ENCODE assay signal across 8 cellular contexts in genomic region chr6:136551103-136551502, GRCh38. TPM values are rescaled to one million over a fixed set of nuclear protein-coding genes. Genes with fewer than 3 reads are reported as not detected.
DNase-seq lines count a peak whose midpoint lies in the region; ATAC-seq lines count a peak whose summit lies in the region.

No MANE protein-coding gene starts in this region.

- peak overlapping the region; percentile 54 for H3K4me3 Mint-ChIP-seq in activated CD4-positive, alpha-beta T cell treated with anti-CD3 and anti-CD28 coated beads, Interleukin-2, amount 10 ng/mL, durations not matched to agents 7 days and 5 days
- H3K4me3 Mint-ChIP-seq in activated CD4-positive, alpha-beta memory T cell treated with anti-CD3 and anti-CD28 coated beads for 36 hours, result peak overlapping the region; percentile 33
- H3K4me3 Mint-ChIP-seq in immature natural killer cell, result peak overlapping the region; percentile 54 to 84 (median 62)
- H3K4me3 Mint-ChIP-seq in stimulated activated naive B cell treated with anti-CD40 and anti-IgM and Interleukin-4, amounts not matched to agents 10 μg/mL and 1 μg/mL and 100 μg/mL, for 72 hours, result peak overlapping the region; percentile 46 to 75

- POLR2A ChIA-PET in activated CD4-positive, alpha-beta T cell treated with anti-CD3 and anti-CD28 coated beads, Interleukin-2, amount 10 ng/mL, durations not matched to agents 7 days and 5 days (lab: Charles Lee), result no interaction called here
- POLR2A ChIA-PET in activated CD4-positive, alpha-beta memory T cell treated with anti-CD3 and anti-CD28 coated beads for 36 hours (lab: Charles Lee), result no interaction called here

- H3K9me3 Mint-ChIP-seq in activated CD4-positive, alpha-beta T cell treated with anti-CD3 and anti-CD28 coated beads, Interleukin-2, amount 10 ng/mL, durations not matched to agents 7 days and 5 days, result no peaks in the 10 kb centered on the region
- H3K9me3 Mint-ChIP-seq in activated CD4-positive, alpha-beta memory T cell treated with anti-CD3 and anti-CD28 coated beads for 36 hours, result no peaks in the 10 kb centered on the region
- H3K9me3 Mint-ChIP-seq in immature natural killer cell, result no peaks in the 10 kb centered on the region
- no peaks in the 10 kb centered on the region for H3K9me3 Mint-ChIP-seq in stimulated activated naive B cell treated with anti-CD40 and anti-IgM and Interleukin-4, amounts not matched to agents 10 μg/mL and 1 μg/mL and 100 μg/mL, for 72 hours

- DNase-seq in activated CD4-positive, alpha-beta T cell treated with anti-CD3 and anti-CD28 coated beads, Interleukin-2, amount 10 ng/mL, durations not matched to agents 7 days and 5 days, result no peak
- no peak for DNase-seq in activated CD4-positive, alpha-beta T cell treated with anti-CD3 and anti-CD28 coated beads, Interleukin-2, amount 50 U/mL, for 48 hours
- DNase-seq in activated CD4-positive, alpha-beta memory T cell treated with anti-CD3 and anti-CD28 coated beads for 36 hours, result no peak
- DNase-seq in immature natural killer cell (no peak), cerebellum (ENCODE audit: low spot score) (no peak)
- DNase-seq in stimulated activated naive B cell treated with anti-CD40 and anti-IgM and Interleukin-4, amounts not matched to agents 10 μg/mL and 1 μg/mL and 100 μg/mL, for 72 hours, result no peak
- no peak for DNase-seq in stimulated activated CD4-positive, alpha-beta T cell treated with anti-CD3 and anti-CD28 coated beads, Interleukin-2, amount 100 ng/mL, for 48 hours

- peaks cover 11% of the 10 kb centered on the region for H3K4me1 Mint-ChIP-seq in activated CD4-positive, alpha-beta T cell treated with anti-CD3 and anti-CD28 coated beads, Interleukin-2, amount 10 ng/mL, durations not matched to agents 7 days and 5 days
- peaks cover 1% of the 10 kb centered on the region for H3K4me1 Mint-ChIP-seq in activated CD4-positive, alpha-beta memory T cell treated with anti-CD3 and anti-CD28 coated beads for 36 hours (ENCODE audit: low read depth)
- peaks cover 10 to 12% of the 10 kb centered on the region in 2 donors for H3K4me1 Mint-ChIP-seq in immature natural killer cell
- H3K4me1 Mint-ChIP-seq in stimulated activated naive B cell treated with anti-CD40 and anti-IgM and Interleukin-4, amounts not matched to agents 10 μg/mL and 1 μg/mL and 100 μg/mL, for 72 hours, result peaks cover 3 to 16% of the 10 kb centered on the region in 2 donors

- peaks cover 53% of the 10 kb centered on the region for H3K27me3 Mint-ChIP-seq in activated CD4-positive, alpha-beta T cell treated with anti-CD3 and anti-CD28 coated beads, Interleukin-2, amount 10 ng/mL, durations not matched to agents 7 days and 5 days
- H3K27me3 Mint-ChIP-seq in activated CD4-positive, alpha-beta memory T cell treated with anti-CD3 and anti-CD28 coated beads for 36 hours, result peaks cover 23% of the 10 kb centered on the region
- peaks cover 5 to 22% (median 14%) of the 10 kb centered on the region in 3 donors for H3K27me3 Mint-ChIP-seq in immature natural killer cell (ENCODE audit: low read depth in 3 of 3)
- H3K27me3 Mint-ChIP-seq in stimulated activated naive B cell treated with anti-CD40 and anti-IgM and Interleukin-4, amounts not matched to agents 10 μg/mL and 1 μg/mL and 100 μg/mL, for 72 hours, result peaks cover 18 to 26% of the 10 kb centered on the region in 2 donors

- CTCF ChIA-PET in activated CD4-positive, alpha-beta T cell treated with anti-CD3 and anti-CD28 coated beads, Interleukin-2, amount 10 ng/mL, durations not matched to agents 7 days and 5 days (lab: Charles Lee), result interaction anchor here (1.2 to 2.4 kb wide), 4 partner anchors 8 to 260 kb away, joined by 3 to 29 read pairs (median 6); partner anchors contain the start of gene MAP3K5
- CTCF ChIA-PET in activated CD4-positive, alpha-beta memory T cell treated with anti-CD3 and anti-CD28 coated beads for 36 hours (lab: Charles Lee), result interaction anchor here (0.7 to 1.8 kb wide), 10 partner anchors 9 to 291 kb away, joined by 3 to 9 read pairs (median 6); partner anchors contain the start of gene MAP3K5

- ATAC-seq in stimulated activated naive B cell treated with anti-CD40 and anti-IgM and Interleukin-4, amounts not matched to agents 10 μg/mL and 1 μg/mL and 100 μg/mL, for 72 hours (replicated peaks), result no peak
- ATAC-seq in GM18858 (IDR thresholded peaks at IDR 0.05; ENCODE audit: unreplicated experiment), result no peak

- no peak overlapping the region for H3K27ac Mint-ChIP-seq in activated CD4-positive, alpha-beta T cell treated with anti-CD3 and anti-CD28 coated beads, Interleukin-2, amount 10 ng/mL, durations not matched to agents 7 days and 5 days
- no peak overlapping the region for H3K27ac Mint-ChIP-seq in activated CD4-positive, alpha-beta memory T cell treated with anti-CD3 and anti-CD28 coated beads for 36 hours
- peak overlapping the region in 1 of 6 donors; percentile 43 for H3K27ac Mint-ChIP-seq in immature natural killer cell
- H3K27ac Mint-ChIP-seq in stimulated activated naive B cell treated with anti-CD40 and anti-IgM and Interleukin-4, amounts not matched to agents 10 μg/mL and 1 μg/mL and 100 μg/mL, for 72 hours, result no peak overlapping the region

- intact Hi-C loops in activated CD4-positive, alpha-beta memory T cell treated with anti-CD3 and anti-CD28 coated beads for 36 hours (cut with micrococcal nuclease), result loop anchor here (10.0 kb wide), 2 partner anchors 176 to 296 kb away; partner anchors contain the start of gene MTFR2

- peaks cover 7% of the 10 kb centered on the region for H3K36me3 Mint-ChIP-seq in activated CD4-positive, alpha-beta T cell treated with anti-CD3 and anti-CD28 coated beads, Interleukin-2, amount 10 ng/mL, durations not matched to agents 7 days and 5 days (ENCODE audit: low read depth)
- no peaks in the 10 kb centered on the region for H3K36me3 Mint-ChIP-seq in activated CD4-positive, alpha-beta memory T cell treated with anti-CD3 and anti-CD28 coated beads for 36 hours
- peaks cover 0 to 7% (median 5%) of the 10 kb centered on the region in 3 donors for H3K36me3 Mint-ChIP-seq in immature natural killer cell
- peaks cover 0 to 6% of the 10 kb centered on the region in 2 donors for H3K36me3 Mint-ChIP-seq in stimulated activated naive B cell treated with anti-CD40 and anti-IgM and Interleukin-4, amounts not matched to agents 10 μg/mL and 1 μg/mL and 100 μg/mL, for 72 hours

RNA-seq across cellular contexts. Expression of gene MAP7, which starts 0.9 kb away (rescaled TPM):
- 1 to 10 TPM; 2.1 to 2.3 TPM for total RNA-seq in activated CD4-positive, alpha-beta T cell treated with anti-CD3 and anti-CD28 coated beads, Interleukin-2, amount 10 ng/mL, durations not matched to agents 7 days and 5 days
- total RNA-seq in activated CD4-positive, alpha-beta memory T cell treated with anti-CD3 and anti-CD28 coated beads for 36 hours, result 1 to 10 TPM; 1.2 to 1.3 TPM
- under 1 TPM in 2 of 3 donors, not detected in 1; 0.07 to 0.41 TPM for polyA plus RNA-seq in immature natural killer cell
- total RNA-seq in cerebellum, result 7.9 TPM
